In genomic region chr19:6424939-6425731, GRCh38 we compare ENCODE assay signal across 8 cellular contexts. TPM values are rescaled to one million over a fixed set of nuclear protein-coding genes. Genes with fewer than 3 reads are reported as not detected.
DNase-seq lines count a peak whose midpoint lies in the region; ATAC-seq and TF ChIP-seq lines count a peak whose summit lies in the region.

No MANE protein-coding gene starts in this region.

- H3K4me1 Mint-ChIP-seq in activated T-cell treated with anti-CD3 and anti-CD28 coated beads, Interleukin-2, amount 50 U/mL, for 4 hours (ENCODE audit: low read depth) = peaks cover 35% of the 10 kb centered on the region

- H3K27me3 Mint-ChIP-seq in activated T-cell treated with anti-CD3 and anti-CD28 coated beads, Interleukin-2, amount 50 U/mL, for 4 hours (ENCODE audit: low read depth) = no peaks in the 10 kb centered on the region

- no peaks in the 10 kb centered on the region for H3K9me2 ChIP-seq in PC-9 (ENCODE audit: insufficient read depth)

- peak; percentile 100 for DNase-seq in DMS79 (lab: John Stamatoyannopoulos, UW)
- peak; percentile 98 for DNase-seq in KG1 (lab: John Stamatoyannopoulos, UW)
- peak; percentile 97 to 98 for DNase-seq in PC-9
- DNase-seq in activated T-cell treated with anti-CD3 and anti-CD28 coated beads, Interleukin-2, amount 50 U/mL, for 4 hours = peak; percentile 98
- peak; percentile 94 to 96 for DNase-seq in stimulated activated CD8-positive, alpha-beta memory T cell treated with anti-CD3 and anti-CD28 coated beads, Interleukin-7, amount 100 ng/mL, for 1 hour (ENCODE audit: low read depth in 2 of 2)

- CTCF ChIA-PET in PC-9 (lab: Charles Lee) = interaction anchor here (0.6 kb wide), 1 partner anchor 53 kb away, joined by 3 read pairs; the partner anchor contains the start of gene ALKBH7

- H3K9me3 ChIP-seq in PC-9 (ENCODE audit: insufficient read depth, low read depth) = no peaks in the 10 kb centered on the region
- no peaks in the 10 kb centered on the region for H3K9me3 ChIP-seq in esophagus (ENCODE audit: control insufficient read depth in 2 of 2, insufficient read depth in 1 of 2, low read depth in 1 of 2, low read length in 1 of 2)
- H3K9me3 ChIP-seq in muscle layer of duodenum (ENCODE audit: control insufficient read depth in 1 of 2, low read length in 2 of 2) = no peaks in the 10 kb centered on the region

- intact Hi-C loops in PC-9 (cut with micrococcal nuclease; ENCODE audit: unreplicated experiment) = loop anchor here (1.0 to 5.0 kb wide), 3 partner anchors 32 to 53 kb away; partner anchors contain the start of genes ALKBH7, CRB3 and GTF2F1

- peaks cover 40% of the 10 kb centered on the region for H3K79me2 ChIP-seq in PC-9 (ENCODE audit: low read depth)

- peak; percentile 79 for ATAC-seq in GM21737 (IDR thresholded peaks at IDR 0.05; ENCODE audit: unreplicated experiment)
- ATAC-seq in activated T-cell treated with anti-CD3 and anti-CD28 coated beads, Interleukin-2, amount 50 U/mL, for 4 hours = peak; percentile 87 to 88

- H3K9me3 Mint-ChIP-seq in activated T-cell treated with anti-CD3 and anti-CD28 coated beads, Interleukin-2, amount 50 U/mL, for 4 hours = no peaks in the 10 kb centered on the region

- no TSS peak for BruUV-seq in PC-9 (replicated peaks; lab: Mats Ljungman, UMichigan)

- H2AFZ ChIP-seq in PC-9 = peak overlapping the region; percentile 73

- peaks cover 15% of the 10 kb centered on the region for H3K36me3 Mint-ChIP-seq in activated T-cell treated with anti-CD3 and anti-CD28 coated beads, Interleukin-2, amount 50 U/mL, for 4 hours (ENCODE audit: insufficient read depth)

- TF ChIP-seq CTCF in PC-9 (conservative IDR thresholded peaks at IDR 0.05) = no peak

- peak overlapping the region; percentile 80 for H3K4me3 Mint-ChIP-seq in activated T-cell treated with anti-CD3 and anti-CD28 coated beads, Interleukin-2, amount 50 U/mL, for 4 hours

- no peaks in the 10 kb centered on the region for H3K36me3 ChIP-seq in PC-9 (ENCODE audit: low read depth)
- H3K36me3 ChIP-seq in esophagus (ENCODE audit: control insufficient read depth in 2 of 2, insufficient read depth in 2 of 2, low read length in 1 of 2) = peaks cover 5 to 17% of the 10 kb centered on the region in 2 donors
- H3K36me3 ChIP-seq in muscle layer of duodenum (ENCODE audit: control insufficient read depth in 1 of 2, insufficient read depth in 2 of 2, low read length in 2 of 2) = peaks cover under 1 to 17% of the 10 kb centered on the region in 2 donors

- POLR2A ChIA-PET in PC-9 (lab: Charles Lee; ENCODE audit: unreplicated experiment) = interaction anchor here (0.6 to 1.1 kb wide), 5 partner anchors 31 to 951 kb away, joined by 3 to 6 read pairs (median 4); partner anchors contain the start of gene TNFSF9

- H3K4me2 ChIP-seq in PC-9 = peak overlapping the region; percentile 44

- no peak overlapping the region for H3K4me3 ChIP-seq in PC-9
- H3K4me3 ChIP-seq in esophagus (ENCODE audit: low read depth in 1 of 2, low read length in 2 of 2) = peak overlapping the region; percentile 5 to 30
- H3K4me3 ChIP-seq in muscle layer of duodenum (ENCODE audit: low read depth in 1 of 2, low read length in 2 of 2) = peak overlapping the region in 1 of 2 donors; percentile 41

- no peaks in the 10 kb centered on the region for H3F3A ChIP-seq in PC-9 (ENCODE audit: insufficient read depth, low read depth)

- H4K20me1 ChIP-seq in PC-9 (ENCODE audit: insufficient read depth) = peaks cover 38% of the 10 kb centered on the region

- no peaks in the 10 kb centered on the region for H3K27me3 ChIP-seq in PC-9 (ENCODE audit: insufficient read depth, low read depth)
- no peaks in the 10 kb centered on the region for H3K27me3 ChIP-seq in esophagus (ENCODE audit: control insufficient read depth in 1 of 2, insufficient read depth in 2 of 2, low read length in 2 of 2)
- H3K27me3 ChIP-seq in muscle layer of duodenum (ENCODE audit: low read depth, low read length) = no peaks in the 10 kb centered on the region

- 7 to 9% methylated on average over 43 of the region's 43 CpGs for WGBS in esophagus, 2 donors

- H3K27ac ChIP-seq in PC-9 (peak overlapping the region; percentile 18; the same call in 1 of the 2 replicates), esophagus (ENCODE audit: low read depth in 2 of 2, low read length in 1 of 2) (peak overlapping the region; percentile 85 to 93), muscle layer of duodenum (ENCODE audit: low read length) (peak overlapping the region; percentile 75)

- peaks cover 10% of the 10 kb centered on the region for H3K4me1 ChIP-seq in PC-9 (replicated peaks; ENCODE audit: insufficient read depth)
- H3K4me1 ChIP-seq in esophagus (ENCODE audit: control insufficient read depth in 2 of 2, insufficient read depth in 2 of 2, low read length in 1 of 2) = peaks cover 0 to 10% of the 10 kb centered on the region in 2 donors
- H3K4me1 ChIP-seq in muscle layer of duodenum (ENCODE audit: control insufficient read depth in 1 of 2, insufficient read depth in 2 of 2, low read length in 2 of 2) = peaks cover 10 to 33% of the 10 kb centered on the region in 2 donors

RNA-seq across cellular contexts. Expression of gene KHSRP, which starts 0.5 kb away (rescaled TPM):
- total RNA-seq in PC-9 (2021) = 201 and 288 TPM in 2 replicates
- total RNA-seq in activated T-cell treated with anti-CD3 and anti-CD28 coated beads, Interleukin-2, amount 50 U/mL, for 4 hours = 100 to 1,000 TPM; 513 to 596 (median 530) TPM
- 10 to 100 TPM; 91.9 to 96.2 TPM for polyA plus RNA-seq in esophagus

RNA-seq across cellular contexts. Expression of gene SLC25A41, which starts 8.4 kb away (rescaled TPM):
- not detected in 2 replicates for total RNA-seq in PC-9 (2021)
- not detected for total RNA-seq in activated T-cell treated with anti-CD3 and anti-CD28 coated beads, Interleukin-2, amount 50 U/mL, for 4 hours
- 1 to 10 TPM in 1 of 2 donors, under 1 TPM in 1; 0.36 to 1.4 TPM for polyA plus RNA-seq in esophagus

RNA-seq across cellular contexts. Expression of gene GTF2F1, which starts 32.2 kb away (rescaled TPM):
- 40.9 and 43.8 TPM in 2 replicates for total RNA-seq in PC-9 (2021)
- 10 to 100 TPM; 68.6 to 77.9 (median 75.1) TPM for total RNA-seq in activated T-cell treated with anti-CD3 and anti-CD28 coated beads, Interleukin-2, amount 50 U/mL, for 4 hours
- 10 to 100 TPM; 35.7 to 46.6 TPM for polyA plus RNA-seq in esophagus

RNA-seq across cellular contexts. Expression of gene SLC25A23, which starts 34.5 kb away (rescaled TPM):
- 57.5 and 59.5 TPM in 2 replicates for total RNA-seq in PC-9 (2021)
- 10 to 100 TPM; 10.5 to 12.4 (median 11.9) TPM for total RNA-seq in activated T-cell treated with anti-CD3 and anti-CD28 coated beads, Interleukin-2, amount 50 U/mL, for 4 hours
- 10 to 100 TPM; 43.5 to 66.0 TPM for polyA plus RNA-seq in esophagus

RNA-seq across cellular contexts. Expression of gene CRB3, which starts 38.9 kb away (rescaled TPM):
- 36.4 and 40.6 TPM in 2 replicates for total RNA-seq in PC-9 (2021)
- 1 to 10 TPM; 1.6 to 1.8 (median 1.8) TPM for total RNA-seq in activated T-cell treated with anti-CD3 and anti-CD28 coated beads, Interleukin-2, amount 50 U/mL, for 4 hours
- 10 to 100 TPM; 50.8 to 87.6 TPM for polyA plus RNA-seq in esophagus

Comparison
In these comparisons a context has a peak if more than half of its experiments do, and no peak if none do; other contexts are left out.
1. H3K27ac ChIP-seq: peak in every context shown above with its lines; median percentile 89 in esophagus; 75 in muscle layer of duodenum; 18 in PC-9.